8 cellular contexts compared by ENCODE assay signal in genomic region chr2:96531872-96532505, GRCh38. TPM values are rescaled to one million over a fixed set of nuclear protein-coding genes. Genes with fewer than 3 reads are reported as not detected.
DNase-seq lines count a peak whose midpoint lies in the region; ATAC-seq, FAIRE-seq and TF ChIP-seq lines count a peak whose summit lies in the region.

No MANE protein-coding gene starts in this region.

- H3K4me1 ChIP-seq in OCI-LY3 (ENCODE audit: low read length) = peaks cover 70% of the 10 kb centered on the region

- no peak overlapping the region for H2AFZ ChIP-seq in OCI-LY3 (ENCODE audit: low read depth, low read length)

- no peaks in the 10 kb centered on the region for H4K20me1 ChIP-seq in OCI-LY3 (ENCODE audit: insufficient read depth, low read length)

- DNase-seq in GM12892 (ENCODE audit: insufficient read length) (peak; percentile 57), HTR-8/SVneo (ENCODE audit: insufficient read length, low spot score) (peak; percentile 96), activated T-cell treated with anti-CD3 and anti-CD28 coated beads for 48 hours (ENCODE audit: low read depth) (peak; percentile 77), epithelial cell of esophagus (ENCODE audit: low read depth) (peak; percentile 98), middle frontal gyrus (ENCODE audit: extremely low spot score, low spot score) (peak; percentile 43)
- DNase-seq in stimulated activated CD8-positive, alpha-beta memory T cell treated with anti-CD3 and anti-CD28 coated beads, Interleukin-15, amount 100 ng/mL, for 4 hours (ENCODE audit: low read depth in 2 of 2) = peak; percentile 62 to 84

- FAIRE-seq in GM12892 (lab: Jason Lieb, UNC) = peak; percentile 33
- FAIRE-seq in HTR-8/SVneo (lab: Jason Lieb, UNC) = peak; percentile 90

- H3K27me3 ChIP-seq in OCI-LY3 (ENCODE audit: low read depth, low read length) = peaks cover 62% of the 10 kb centered on the region

- no peak for ATAC-seq in GM18858 (IDR thresholded peaks at IDR 0.05; ENCODE audit: unreplicated experiment)

- H3K9ac ChIP-seq in OCI-LY3 (ENCODE audit: low read length) = peak overlapping the region; percentile 12; the same call in 1 of the 2 replicates

- no peak for TF ChIP-seq POLR2A in GM12892 (IDR thresholded peaks at IDR 0.05; ENCODE audit: low read depth, low read length)

- no peaks in the 10 kb centered on the region for H3K9me3 ChIP-seq in OCI-LY3 (ENCODE audit: insufficient read depth, low read length)

- no peak overlapping the region for H3K27ac ChIP-seq in OCI-LY3 (ENCODE audit: low read length)

- no peaks in the 10 kb centered on the region; the same call in 1 of the 2 replicates for H3K79me2 ChIP-seq in OCI-LY3 (ENCODE audit: low read length)

- TF ChIP-seq CTCF in OCI-LY3 (IDR thresholded peaks at IDR 0.05; ENCODE audit: low read depth, low read length) (no peak), epithelial cell of esophagus (IDR thresholded peaks at IDR 0.05; ENCODE audit: insufficient read depth, low read depth, low read length, missing control alignments) (no peak)

- peak overlapping the region; percentile 87 for H3K4me2 ChIP-seq in OCI-LY3 (ENCODE audit: low read length)

- H3K36me3 ChIP-seq in OCI-LY3 (replicated peaks; ENCODE audit: low read depth, low read length) = no peaks in the 10 kb centered on the region

- peak overlapping the region; percentile 69 for H3K4me3 ChIP-seq in OCI-LY3 (ENCODE audit: low read length)
- peak overlapping the region; percentile 9 for H3K4me3 ChIP-seq in epithelial cell of esophagus (ENCODE audit: low read length)

RNA-seq across cellular contexts. Expression of gene ARID5A, which starts 4.6 kb away (rescaled TPM):
- 32.9 TPM for polyA plus RNA-seq in GM12892 (2012; ENCODE audit: missing spikeins)

RNA-seq across cellular contexts. Expression of gene NEURL3, which starts 26.8 kb away (rescaled TPM):
- 1.1 TPM for polyA plus RNA-seq in GM12892 (2012; ENCODE audit: missing spikeins)

Comparison
In these comparisons a context has a peak if more than half of its experiments do, and no peak if none do; other contexts are left out.
1. DNase-seq: peak in every context shown above with its lines; median percentile 98 in epithelial cell of esophagus; 96 in HTR-8/SVneo; 77 in activated T-cell treated with anti-CD3 and anti-CD28 coated beads for 48 hours; 73 in stimulated activated CD8-positive, alpha-beta memory T cell treated with anti-CD3 and anti-CD28 coated beads, Interleukin-15, amount 100 ng/mL, for 4 hours; 57 in GM12892; 43 in middle frontal gyrus.